In genomic region chr4:165982934-165983333, GRCh38 we compare ENCODE assay signal across 36 cellular contexts.
"Had no signal": no experiment of that assay in that cellular context is flagged by ENCODE, and none has a peak within 500 bp of the region (broad histone marks: within the 10 kb centered on the region; RNA-seq: fewer than 3 reads in every experiment).

No MANE protein-coding gene starts in this region.

- DNase-seq: activated B cell treated with CpG ODN at 0.5 μM for 24 hours; activated CD4-positive, alpha-beta memory T cell treated with anti-CD3 and anti-CD28 coated beads for 36 hours; activated CD4-positive, alpha-beta T cell treated with anti-CD3 and anti-CD28 coated beads for 48 hours; activated CD8-positive, alpha-beta memory T cell treated with anti-CD3 and anti-CD28 coated beads, Interleukin-2, amount 10 ng/mL, durations not matched to agents 7 days and 5 days; activated CD8-positive, alpha-beta memory T cell treated with anti-CD3 and anti-CD28 coated beads, Interleukin-2, amount 50 U/mL, for 4 hours; activated CD8-positive, alpha-beta T cell treated with anti-CD3 and anti-CD28 coated beads, Interleukin-2, amount 10 ng/mL, durations not matched to agents 7 days and 5 days; activated effector memory CD4-positive, alpha-beta T cell treated with anti-CD3 and anti-CD28 coated beads, Interleukin-2, amount 50 U/mL, for 16 hours; activated naive CD4-positive, alpha-beta T cell treated with anti-CD3 and anti-CD28 coated beads for 36 hours; activated naive CD8-positive, alpha-beta T cell treated with anti-CD3 and anti-CD28 coated beads for 36 hours; activated naive CD8-positive, alpha-beta T cell treated with anti-CD3 and anti-CD28 coated beads, Interleukin-2, amount 50 U/mL, for 24 hours; activated T-cell treated with anti-CD3 and anti-CD28 coated beads, Interleukin-2, amount 50 U/mL, for 1 hour; activated T-cell treated with anti-CD3 and anti-CD28 coated beads, Interleukin-2, amount 50 U/mL, for 48 hours; adrenal gland; amygdala; aorta; cortex of kidney; dermis blood vessel endothelial cell; effector CD4-positive, alpha-beta T cell; effector memory CD8-positive, alpha-beta T cell; erythroblast; foreskin keratinocyte; gastrocnemius medialis; glutamatergic neuron; T-helper 1 cell; T-helper 17 cell; T1000; WERI-Rb-1 had no signal

- H3K4me3 ChIP-seq: adrenal gland, esophagus muscularis mucosa, gastrocnemius medialis had no signal

- H3K9me3 Mint-ChIP-seq: activated B cell treated with CpG ODN at 0.5 μM for 24 hours; activated CD4-positive, alpha-beta memory T cell treated with anti-CD3 and anti-CD28 coated beads for 36 hours; activated naive CD4-positive, alpha-beta T cell treated with anti-CD3 and anti-CD28 coated beads, Interleukin-2, amount 50 U/mL, for 24 hours; activated naive CD8-positive, alpha-beta T cell treated with anti-CD3 and anti-CD28 coated beads for 36 hours; activated T-helper 1 cell treated with anti-CD3 and anti-CD28 coated beads, Interleukin-12 subunit alpha, Interleukin-12 subunit beta, Interleukin-2, Interleukin-4 antibody, amounts not matched to agents 30 ng/mL and 10 ng/mL and 1 ng/mL, durations not matched to agents 14 hours and 24 hours and 36 hours; activated T-helper 2 cell treated with anti-CD3 and anti-CD28 coated beads, Interferon-gamma antibody, Interleukin-2, Interleukin-4, amounts not matched to agents 10 μg/mL and 5 μg/mL and 100 μg/mL, durations not matched to agents 14 hours and 24 hours and 36 hours; brain; T-helper 2 cell treated with Interferon-gamma antibody and Interleukin-4, amounts not matched to agents 5 μg/mL and 100 μg/mL, for 36 hours had no signal

- H3K36me3 ChIP-seq: adrenal gland, esophagus muscularis mucosa, gastrocnemius medialis, WERI-Rb-1 had no signal

- H3K27ac ChIP-seq: adrenal gland, esophagus muscularis mucosa, foreskin keratinocyte, gastrocnemius medialis, WERI-Rb-1 had no signal

- FAIRE-seq: bronchial epithelial cell, colon had no signal

- H3K27ac Mint-ChIP-seq: activated B cell treated with CpG ODN at 0.5 μM for 24 hours; activated CD4-positive, alpha-beta memory T cell treated with anti-CD3 and anti-CD28 coated beads for 36 hours; activated CD8-positive, alpha-beta memory T cell treated with anti-CD3 and anti-CD28 coated beads, Interleukin-2, amount 10 ng/mL, durations not matched to agents 7 days and 5 days; activated CD8-positive, alpha-beta T cell treated with anti-CD3 and anti-CD28 coated beads, Interleukin-2, amount 10 ng/mL, durations not matched to agents 7 days and 5 days; activated naive CD4-positive, alpha-beta T cell treated with anti-CD3 and anti-CD28 coated beads for 36 hours; activated naive CD4-positive, alpha-beta T cell treated with anti-CD3 and anti-CD28 coated beads, Interleukin-2, amount 50 U/mL, for 24 hours; activated naive CD8-positive, alpha-beta T cell treated with anti-CD3 and anti-CD28 coated beads for 36 hours; activated naive CD8-positive, alpha-beta T cell treated with anti-CD3 and anti-CD28 coated beads, Interleukin-2, amount 50 U/mL, for 24 hours; activated T-helper 1 cell treated with anti-CD3 and anti-CD28 coated beads, Interleukin-12 subunit alpha, Interleukin-12 subunit beta, Interleukin-2, Interleukin-4 antibody, amounts not matched to agents 30 ng/mL and 10 ng/mL and 1 ng/mL, durations not matched to agents 14 hours and 24 hours and 36 hours; activated T-helper 2 cell treated with anti-CD3 and anti-CD28 coated beads, Interferon-gamma antibody, Interleukin-2, Interleukin-4, amounts not matched to agents 10 μg/mL and 5 μg/mL and 100 μg/mL, durations not matched to agents 14 hours and 24 hours and 36 hours; brain; effector memory CD8-positive, alpha-beta T cell; T-helper 17 cell; T-helper 2 cell treated with Interferon-gamma antibody and Interleukin-4, amounts not matched to agents 5 μg/mL and 100 μg/mL, for 36 hours had no signal

- H3K36me3 Mint-ChIP-seq: activated CD4-positive, alpha-beta memory T cell treated with anti-CD3 and anti-CD28 coated beads for 36 hours; activated CD8-positive, alpha-beta memory T cell treated with anti-CD3 and anti-CD28 coated beads, Interleukin-2, amount 10 ng/mL, durations not matched to agents 7 days and 5 days; activated naive CD4-positive, alpha-beta T cell treated with anti-CD3 and anti-CD28 coated beads, Interleukin-2, amount 50 U/mL, for 24 hours; activated naive CD8-positive, alpha-beta T cell treated with anti-CD3 and anti-CD28 coated beads for 36 hours; brain had no signal

- H3K27me3 ChIP-seq: adrenal gland, esophagus muscularis mucosa, foreskin keratinocyte, gastrocnemius medialis had no signal

- H3K4me3 Mint-ChIP-seq: activated B cell treated with CpG ODN at 0.5 μM for 24 hours; activated CD4-positive, alpha-beta memory T cell treated with anti-CD3 and anti-CD28 coated beads for 36 hours; activated CD8-positive, alpha-beta memory T cell treated with anti-CD3 and anti-CD28 coated beads, Interleukin-2, amount 10 ng/mL, durations not matched to agents 7 days and 5 days; activated CD8-positive, alpha-beta T cell treated with anti-CD3 and anti-CD28 coated beads, Interleukin-2, amount 10 ng/mL, durations not matched to agents 7 days and 5 days; activated naive CD4-positive, alpha-beta T cell treated with anti-CD3 and anti-CD28 coated beads for 36 hours; activated naive CD4-positive, alpha-beta T cell treated with anti-CD3 and anti-CD28 coated beads, Interleukin-2, amount 50 U/mL, for 24 hours; activated naive CD8-positive, alpha-beta T cell treated with anti-CD3 and anti-CD28 coated beads for 36 hours; activated naive CD8-positive, alpha-beta T cell treated with anti-CD3 and anti-CD28 coated beads, Interleukin-2, amount 50 U/mL, for 24 hours; activated T-helper 1 cell treated with anti-CD3 and anti-CD28 coated beads, Interleukin-12 subunit alpha, Interleukin-12 subunit beta, Interleukin-2, Interleukin-4 antibody, amounts not matched to agents 30 ng/mL and 10 ng/mL and 1 ng/mL, durations not matched to agents 14 hours and 24 hours and 36 hours; brain; central memory CD8-positive, alpha-beta T cell; effector memory CD8-positive, alpha-beta T cell; T-helper 17 cell; T-helper 2 cell treated with Interferon-gamma antibody and Interleukin-4, amounts not matched to agents 5 μg/mL and 100 μg/mL, for 36 hours had no signal

- H3K9me3 ChIP-seq: adrenal gland, esophagus muscularis mucosa, gastrocnemius medialis had no signal

- H3K27me3 Mint-ChIP-seq: activated B cell treated with CpG ODN at 0.5 μM for 24 hours; activated CD4-positive, alpha-beta memory T cell treated with anti-CD3 and anti-CD28 coated beads for 36 hours; activated CD8-positive, alpha-beta memory T cell treated with anti-CD3 and anti-CD28 coated beads, Interleukin-2, amount 10 ng/mL, durations not matched to agents 7 days and 5 days; activated naive CD4-positive, alpha-beta T cell treated with anti-CD3 and anti-CD28 coated beads, Interleukin-2, amount 50 U/mL, for 24 hours; activated naive CD8-positive, alpha-beta T cell treated with anti-CD3 and anti-CD28 coated beads for 36 hours; activated naive CD8-positive, alpha-beta T cell treated with anti-CD3 and anti-CD28 coated beads, Interleukin-2, amount 50 U/mL, for 24 hours; brain; central memory CD8-positive, alpha-beta T cell; effector memory CD8-positive, alpha-beta T cell; T-helper 17 cell had no signal

- H3K4me1 Mint-ChIP-seq: activated B cell treated with CpG ODN at 0.5 μM for 24 hours; activated CD8-positive, alpha-beta memory T cell treated with anti-CD3 and anti-CD28 coated beads, Interleukin-2, amount 10 ng/mL, durations not matched to agents 7 days and 5 days; activated naive CD4-positive, alpha-beta T cell treated with anti-CD3 and anti-CD28 coated beads, Interleukin-2, amount 50 U/mL, for 24 hours; activated naive CD8-positive, alpha-beta T cell treated with anti-CD3 and anti-CD28 coated beads for 36 hours; activated naive CD8-positive, alpha-beta T cell treated with anti-CD3 and anti-CD28 coated beads, Interleukin-2, amount 50 U/mL, for 24 hours; central memory CD8-positive, alpha-beta T cell; T-helper 17 cell had no signal

- H3K4me1 ChIP-seq: adrenal gland, esophagus muscularis mucosa, foreskin keratinocyte, gastrocnemius medialis had no signal
